Comparison of ENCODE assay signal across 23 cellular contexts in genomic region chr5:79617539-79617938, GRCh38.
"Had no signal": no experiment of that assay in that cellular context is flagged by ENCODE, and none has a peak within 500 bp of the region (broad histone marks: within the 10 kb centered on the region; RNA-seq: fewer than 3 reads in every experiment).

No MANE protein-coding gene starts in this region.

- ATAC-seq: gastroesophageal sphincter; left ventricle myocardium superior; naive thymus-derived CD8-positive, alpha-beta T cell; WTC11 had no signal

- H3K4me1 ChIP-seq: prostate gland had no signal

- H3K27me3 ChIP-seq: brain microvascular endothelial cell, gastroesophageal sphincter, neutrophil, ovary, right atrium auricular region, tibial artery had no signal

- H3K36me3 ChIP-seq: ovary, prostate gland had no signal

- H3K9me3 ChIP-seq: neutrophil, ovary, prostate gland had no signal

- H3K27ac ChIP-seq: brain microvascular endothelial cell, gastroesophageal sphincter, neutrophil, ovary, prostate gland, right atrium auricular region, tibial artery had no signal

- DNase-seq: activated naive CD4-positive, alpha-beta T cell treated with Interleukin-2 at 50 U/mL for 16 hours; activated T-cell treated with anti-CD3 and anti-CD28 coated beads, Interleukin-2, amount 50 U/mL, for 1 hour; aorta; brain microvascular endothelial cell; caudate nucleus; effector memory CD4-positive, alpha-beta T cell; head of caudate nucleus; hypothalamus; left ventricle myocardium superior; mammary epithelial cell; naive thymus-derived CD8-positive, alpha-beta T cell; ovary; stimulated activated CD4-positive, alpha-beta T cell treated with anti-CD3 and anti-CD28 coated beads, Interleukin-12 subunit alpha, Interleukin-12 subunit beta, amount 100 ng/mL, for 4 hours; substantia nigra; T1000; tibial artery had no signal

- H3K4me3 Mint-ChIP-seq: mesothelial cell of epicardium; stimulated activated naive CD8-positive, alpha-beta T cell treated with anti-CD3 and anti-CD28 coated beads, Interleukin-15, Interleukin-2, amounts not matched to agents 100 ng/mL and 50 ng/mL, for 24 hours; WTC11 had no signal

- H3K27ac Mint-ChIP-seq: mesothelial cell of epicardium; stimulated activated naive CD8-positive, alpha-beta T cell treated with anti-CD3 and anti-CD28 coated beads, Interleukin-15, Interleukin-2, amounts not matched to agents 100 ng/mL and 50 ng/mL, for 24 hours; WTC11 had no signal

- H3K27me3 Mint-ChIP-seq: naive thymus-derived CD8-positive, alpha-beta T cell; stimulated activated naive CD8-positive, alpha-beta T cell treated with anti-CD3 and anti-CD28 coated beads, Interleukin-15, Interleukin-2, amounts not matched to agents 100 ng/mL and 50 ng/mL, for 24 hours had no signal

- H3K4me3 ChIP-seq: gastroesophageal sphincter, ovary, prostate gland, right atrium auricular region, tibial artery had no signal
